ENCODE assay signal across 8 cellular contexts in the genomic region with DNA sequence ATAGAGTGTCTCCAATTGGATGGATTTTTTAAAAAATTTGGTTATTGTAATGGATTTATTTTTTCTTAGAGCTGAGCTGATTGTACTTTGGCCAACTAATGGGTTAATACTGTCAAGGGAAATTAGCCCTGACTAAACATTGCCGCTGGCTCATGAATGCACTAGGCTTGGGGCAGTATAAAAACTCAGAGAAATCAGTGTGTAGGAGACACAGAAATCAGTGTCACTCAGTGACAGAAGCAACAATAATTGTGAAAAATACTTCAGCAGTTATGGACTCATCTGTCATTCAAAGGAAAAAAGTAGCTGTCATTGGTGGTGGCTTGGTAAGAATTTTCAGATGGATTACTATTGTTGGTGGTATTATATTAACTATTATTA. TPM values are rescaled to one million over a fixed set of nuclear protein-coding genes. Genes with fewer than 3 reads are reported as not detected.
DNase-seq lines count a peak whose midpoint lies in the region; ATAC-seq lines count a peak whose summit lies in the region.

A gene (plus strand): TSS at position 206 of the 381 bp plus-strand sequence. CDS start 67 bp downstream, at position 273.

- CTCF ChIA-PET in CD4-positive, alpha-beta memory T cell (lab: Charles Lee; ENCODE audit: partially characterized antibody) = interaction anchor here (0.6 to 1.5 kb wide), 7 partner anchors 9 to 486 kb away, joined by 3 to 10 read pairs (median 4); a partner anchor contains a TSS

- peak within 1 kb of the TSS; percentile 45 to 52 for H3K4me3 ChIP-seq in CD4-positive, alpha-beta memory T cell (ENCODE audit: low read length in 2 of 2)
- peak within 1 kb of the TSS; percentile 51 for H3K4me3 ChIP-seq in thymus (ENCODE audit: low read length)

- H3K4me3 Mint-ChIP-seq in CD4-positive, alpha-beta memory T cell = peak within 1 kb of the TSS; percentile 91 to 99 (median 98)
- peak within 1 kb of the TSS; percentile 94 for H3K4me3 Mint-ChIP-seq in activated T-helper 2 cell treated with anti-CD3 and anti-CD28 coated beads, Interferon-gamma antibody, Interleukin-2, Interleukin-4, amounts not matched to agents 10 μg/mL and 5 μg/mL and 100 μg/mL, durations not matched to agents 14 hours and 24 hours and 36 hours (ENCODE audit: low read depth)

- DNase-seq in CD4-positive, alpha-beta memory T cell = no peak
- no peak for DNase-seq in activated T-helper 2 cell treated with anti-CD3 and anti-CD28 coated beads, Interferon-gamma antibody, Interleukin-2, Interleukin-4, amounts not matched to agents 10 μg/mL and 5 μg/mL and 100 μg/mL, durations not matched to agents 14 hours and 24 hours and 36 hours (ENCODE audit: low spot score)
- DNase-seq in left kidney (ENCODE audit: low read depth, low spot score) (peak; percentile 49), NCI-H128 (lab: John Stamatoyannopoulos, UW; ENCODE audit: unreplicated experiment) (no peak), NCI-H187 treated with DMSO at 0.1 percent for 48 hours (lab: John Stamatoyannopoulos, UW) (no peak)

- H3K27me3 Mint-ChIP-seq in CD4-positive, alpha-beta memory T cell = peaks cover 0 to 1% of the 10 kb centered on the region in 2 donors
- H3K27me3 Mint-ChIP-seq in activated T-helper 2 cell treated with anti-CD3 and anti-CD28 coated beads, Interferon-gamma antibody, Interleukin-2, Interleukin-4, amounts not matched to agents 10 μg/mL and 5 μg/mL and 100 μg/mL, durations not matched to agents 14 hours and 24 hours and 36 hours (ENCODE audit: low read depth) = peaks cover 19% of the 10 kb centered on the region

- H3K4me1 Mint-ChIP-seq in CD4-positive, alpha-beta memory T cell = peaks cover 5 to 11% (median 9%) of the 10 kb centered on the region in 4 donors
- H3K4me1 Mint-ChIP-seq in activated T-helper 2 cell treated with anti-CD3 and anti-CD28 coated beads, Interferon-gamma antibody, Interleukin-2, Interleukin-4, amounts not matched to agents 10 μg/mL and 5 μg/mL and 100 μg/mL, durations not matched to agents 14 hours and 24 hours and 36 hours (ENCODE audit: low read depth) = peaks cover 28% of the 10 kb centered on the region

- intact Hi-C loops in CD4-positive, alpha-beta memory T cell (cut with micrococcal nuclease) = loop anchor here (2.0 to 5.0 kb wide), 2 partner anchors 19 to 1725 kb away; a partner anchor contains a TSS
- intact Hi-C loops in activated T-helper 2 cell treated with anti-CD3 and anti-CD28 coated beads, Interferon-gamma antibody, Interleukin-2, Interleukin-4, amounts not matched to agents 10 μg/mL and 5 μg/mL and 100 μg/mL, durations not matched to agents 14 hours and 24 hours and 36 hours (cut with micrococcal nuclease) = loop anchor here (2.0 to 5.0 kb wide), 5 partner anchors 13 to 485 kb away; a partner anchor contains a TSS

- H3K9me3 Mint-ChIP-seq in CD4-positive, alpha-beta memory T cell = no peaks in the 10 kb centered on the region
- no peaks in the 10 kb centered on the region for H3K9me3 Mint-ChIP-seq in activated T-helper 2 cell treated with anti-CD3 and anti-CD28 coated beads, Interferon-gamma antibody, Interleukin-2, Interleukin-4, amounts not matched to agents 10 μg/mL and 5 μg/mL and 100 μg/mL, durations not matched to agents 14 hours and 24 hours and 36 hours

- H3K9me3 ChIP-seq in CD4-positive, alpha-beta memory T cell (ENCODE audit: control insufficient read depth in 1 of 2, low read length in 2 of 2) = no peaks in the 10 kb centered on the region
- H3K9me3 ChIP-seq in thymus (ENCODE audit: control insufficient read depth) = no peaks in the 10 kb centered on the region

- peaks cover 5% of the 10 kb centered on the region for H3K4me1 ChIP-seq in CD4-positive, alpha-beta memory T cell (ENCODE audit: insufficient read depth, low read length)
- no peaks in the 10 kb centered on the region for H3K4me1 ChIP-seq in thymus (ENCODE audit: control insufficient read depth, insufficient read depth, low read length)

- peak within 1 kb of the TSS in 6 of 7 donors; percentile 1 to 94 (median 90) for H3K27ac Mint-ChIP-seq in CD4-positive, alpha-beta memory T cell
- peak within 1 kb of the TSS; percentile 94 for H3K27ac Mint-ChIP-seq in activated T-helper 2 cell treated with anti-CD3 and anti-CD28 coated beads, Interferon-gamma antibody, Interleukin-2, Interleukin-4, amounts not matched to agents 10 μg/mL and 5 μg/mL and 100 μg/mL, durations not matched to agents 14 hours and 24 hours and 36 hours

- H3K36me3 Mint-ChIP-seq in CD4-positive, alpha-beta memory T cell = peaks cover 0 to 2% of the 10 kb centered on the region in 2 donors
- H3K36me3 Mint-ChIP-seq in activated T-helper 2 cell treated with anti-CD3 and anti-CD28 coated beads, Interferon-gamma antibody, Interleukin-2, Interleukin-4, amounts not matched to agents 10 μg/mL and 5 μg/mL and 100 μg/mL, durations not matched to agents 14 hours and 24 hours and 36 hours (ENCODE audit: low read depth) = no peaks in the 10 kb centered on the region

- H3K27ac ChIP-seq in CD4-positive, alpha-beta memory T cell (ENCODE audit: low read depth, low read length) = peak within 1 kb of the TSS; percentile 10
- no peak within 1 kb of the TSS for H3K27ac ChIP-seq in thymus (ENCODE audit: low read depth)

- POLR2A ChIA-PET in CD4-positive, alpha-beta memory T cell (lab: Charles Lee; ENCODE audit: partially characterized antibody) = interaction anchor here (1.4 to 1.6 kb wide), 2 partner anchors 12 to 20 kb away, joined by 3 to 8 read pairs; a partner anchor contains a TSS

- H3K36me3 ChIP-seq in CD4-positive, alpha-beta memory T cell (ENCODE audit: insufficient read depth, low read length) = no peaks in the 10 kb centered on the region
- no peaks in the 10 kb centered on the region for H3K36me3 ChIP-seq in thymus (ENCODE audit: control insufficient read depth, insufficient read depth)

- 10% methylated on average over 1 of the region's 1 CpG for WGBS in thymus

- no peaks in the 10 kb centered on the region for H3K27me3 ChIP-seq in CD4-positive, alpha-beta memory T cell (ENCODE audit: insufficient read depth, low read length)
- H3K27me3 ChIP-seq in thymus (ENCODE audit: control insufficient read depth, insufficient read depth) = no peaks in the 10 kb centered on the region

- ATAC-seq in GM19372 (IDR thresholded peaks at IDR 0.05; ENCODE audit: low read depth, unreplicated experiment) = peak; percentile 28
- ATAC-seq in HG03439 (IDR thresholded peaks at IDR 0.05; ENCODE audit: unreplicated experiment) = peak; percentile 25

RNA-seq across cellular contexts. Expression of the gene that starts here (rescaled TPM):
- total RNA-seq in CD4-positive, alpha-beta memory T cell = 1 to 10 TPM in 1 of 2 experiments, under 1 TPM in 1; 0.44 to 1.1 TPM
- under 1 TPM in 1 of 2 donors, not detected in 1; 0.37 TPM for polyA plus RNA-seq in CD4-positive, alpha-beta memory T cell
- 0.05 and 0.07 TPM in 2 replicates for total RNA-seq in activated T-helper 2 cell treated with anti-CD3 and anti-CD28 coated beads, Interferon-gamma antibody, Interleukin-2, Interleukin-4, amounts not matched to agents 10 μg/mL and 5 μg/mL and 100 μg/mL, durations not matched to agents 14 hours and 24 hours and 36 hours
- polyA plus RNA-seq in thymus = 3.0 TPM
